9 cellular contexts compared by ENCODE assay signal in the genomic region with DNA sequence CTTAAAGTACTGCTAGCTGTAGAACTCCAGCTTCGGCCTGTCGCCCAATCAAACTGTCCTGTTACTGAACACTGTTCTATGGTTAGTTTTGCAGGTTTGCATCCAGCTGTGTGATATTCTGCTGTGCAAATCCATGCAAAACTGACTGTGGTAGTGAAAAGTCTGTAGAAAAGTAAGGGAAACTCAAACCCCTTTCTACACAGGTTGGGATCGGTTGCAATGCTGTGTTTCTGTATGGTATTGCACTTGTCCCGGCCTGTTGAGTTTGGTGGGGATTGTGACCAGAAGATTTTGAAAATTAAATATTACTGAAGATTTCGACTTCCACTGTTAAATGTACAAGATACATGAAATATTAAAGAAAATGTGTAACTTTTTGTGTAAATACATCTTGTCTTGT. TPM values are rescaled to one million over a fixed set of nuclear protein-coding genes. Genes with fewer than 3 reads are reported as not detected.
DNase-seq lines count a peak whose midpoint lies in the region; ATAC-seq and TF ChIP-seq lines count a peak whose summit lies in the region.
"Had no signal": no experiment of that assay in that cellular context is flagged by ENCODE, and none has a peak within 500 bp of the region (broad histone marks: within the 10 kb centered on the region; RNA-seq: fewer than 3 reads in every experiment).

No MANE protein-coding gene starts in this region.

- in situ Hi-C loops in brain microvascular endothelial cell (cut with HindIII; ENCODE audit: low pct_ligation_motif_present, low sequenced_read_pairs) (no loop called here), GM13977 (cut with MboI; ENCODE audit: low pct_unique_long_range_greater_than_20kb, low sequenced_read_pairs, unreplicated experiment) (no loop called here)

- H3K27ac ChIP-seq in brain microvascular endothelial cell: no peak overlapping the region

- peak overlapping the region; percentile 98 for H3K4me3 Mint-ChIP-seq in activated T-cell treated with anti-CD3 and anti-CD28 coated beads, Interleukin-2, amount 50 U/mL, for 4 hours

- peaks cover 39% of the 10 kb centered on the region for H3K4me1 Mint-ChIP-seq in activated T-cell treated with anti-CD3 and anti-CD28 coated beads, Interleukin-2, amount 50 U/mL, for 4 hours (ENCODE audit: low read depth)

- peaks cover 63% of the 10 kb centered on the region for H3K36me3 Mint-ChIP-seq in activated T-cell treated with anti-CD3 and anti-CD28 coated beads, Interleukin-2, amount 50 U/mL, for 4 hours (ENCODE audit: insufficient read depth)

- H3K4me3 ChIP-seq in brain microvascular endothelial cell (ENCODE audit: low read depth, low read length) (peak overlapping the region; percentile 76), skeletal muscle cell (ENCODE audit: low read depth, low read length) (peak overlapping the region; percentile 71)

- no peaks in the 10 kb centered on the region for H3K9me3 Mint-ChIP-seq in activated T-cell treated with anti-CD3 and anti-CD28 coated beads, Interleukin-2, amount 50 U/mL, for 4 hours

- no peak for ATAC-seq in activated T-cell treated with anti-CD3 and anti-CD28 coated beads, Interleukin-2, amount 50 U/mL, for 4 hours

- peaks cover 3% of the 10 kb centered on the region for H3K27me3 ChIP-seq in brain microvascular endothelial cell (replicated peaks)

- H3K27me3 Mint-ChIP-seq in activated T-cell treated with anti-CD3 and anti-CD28 coated beads, Interleukin-2, amount 50 U/mL, for 4 hours (ENCODE audit: low read depth): no peaks in the 10 kb centered on the region

- TF ChIP-seq CTCF in brain microvascular endothelial cell (IDR thresholded peaks at IDR 0.05; ENCODE audit: low read depth, low read length, missing control alignments): no peak
- TF ChIP-seq CTCF in GM13977 (IDR thresholded peaks at IDR 0.05; ENCODE audit: extremely low read depth, insufficient read depth, missing control alignments): no peak

- DNase-seq in activated T-cell treated with anti-CD3 and anti-CD28 coated beads, Interleukin-2, amount 50 U/mL, for 4 hours: no peak
- DNase-seq in activated T-cell treated with anti-CD3 and anti-CD28 coated beads, Interleukin-2, amount 50 U/mL, for 1 hour: no peak
- peak; percentile 39 for DNase-seq in NAMALWA (ENCODE audit: low spot score)
- DNase-seq in brain microvascular endothelial cell: no peak
- no peak for DNase-seq in skeletal muscle cell (ENCODE audit: low read depth)
- no peak for DNase-seq in NCI-H82 treated with DMSO at 0.1 percent for 48 hours (lab: John Stamatoyannopoulos, UW; ENCODE audit: unreplicated experiment)
- DNase-seq in GM13977 (ENCODE audit: low spot score): no peak
- DNase-seq in stimulated activated CD4-positive, alpha-beta T cell treated with anti-CD3 and anti-CD28 coated beads, Interleukin-2, amount 100 ng/mL, for 24 hours: no peak
- DNase-seq: KG1 had no signal

- H3K36me3 ChIP-seq in brain microvascular endothelial cell (replicated peaks): peaks cover 40% of the 10 kb centered on the region

RNA-seq across cellular contexts. Expression of a gene that starts 3.6 kb away (rescaled TPM):
- total RNA-seq in activated T-cell treated with anti-CD3 and anti-CD28 coated beads, Interleukin-2, amount 50 U/mL, for 4 hours: 10 to 100 TPM; 33.9 to 35.6 (median 34.6) TPM

RNA-seq across cellular contexts. Expression of a gene that starts 47.3 kb away (rescaled TPM):
- under 1 TPM in 2 of 3 donors, not detected in 1; 0.13 to 0.16 TPM for total RNA-seq in activated T-cell treated with anti-CD3 and anti-CD28 coated beads, Interleukin-2, amount 50 U/mL, for 4 hours
